In genomic region chr12:1795785-1796514, GRCh38 we compare ENCODE assay signal across 8 cellular contexts. TPM values are rescaled to one million over a fixed set of nuclear protein-coding genes. Genes with fewer than 3 reads are reported as not detected.
DNase-seq lines count a peak whose midpoint lies in the region; ATAC-seq and TF ChIP-seq lines count a peak whose summit lies in the region.

No MANE protein-coding gene starts in this region.

- peak; percentile 80 to 84 for TF ChIP-seq RAD21 in liver (IDR thresholded peaks at IDR 0.05)

- no peaks in the 10 kb centered on the region for H3K27me3 Mint-ChIP-seq in activated CD4-positive, alpha-beta T cell treated with anti-CD3 and anti-CD28 coated beads, Interleukin-2, amount 10 ng/mL, durations not matched to agents 7 days and 5 days

- H3K27ac ChIP-seq in BLaER1: peak overlapping the region; percentile 97
- H3K27ac ChIP-seq in liver (ENCODE audit: low read depth in 1 of 2, low read length in 2 of 2): peak overlapping the region; percentile 79 to 86

- H3K27me3 ChIP-seq in BLaER1 (no peaks in the 10 kb centered on the region), liver (ENCODE audit: control insufficient read depth in 4 of 4, insufficient read depth in 4 of 4, low read length in 3 of 4) (no peaks in the 10 kb centered on the region)

- H3K4me3 ChIP-seq in BLaER1 (peak overlapping the region; percentile 71), liver (ENCODE audit: low read depth in 1 of 3, low read length in 3 of 3) (peak overlapping the region; percentile 60 to 85 (median 85))

- CTCF ChIA-PET in activated CD4-positive, alpha-beta T cell treated with anti-CD3 and anti-CD28 coated beads, Interleukin-2, amount 10 ng/mL, durations not matched to agents 7 days and 5 days (lab: Charles Lee): interaction anchor here (0.8 to 7.9 kb wide), 13 partner anchors 12 to 175 kb away, joined by 3 to 66 read pairs (median 3); no protein-coding TSS in a partner anchor

- peak overlapping the region; percentile 99 for H3K4me2 ChIP-seq in BLaER1

- H3K4me1 ChIP-seq in BLaER1 (peaks cover 98% of the 10 kb centered on the region), liver (ENCODE audit: control insufficient read depth in 4 of 4, insufficient read depth in 4 of 4, low read length in 3 of 4) (peaks cover 3 to 19% (median 11%) of the 10 kb centered on the region in 4 donors)

- H3K27ac Mint-ChIP-seq in activated CD4-positive, alpha-beta T cell treated with anti-CD3 and anti-CD28 coated beads, Interleukin-2, amount 10 ng/mL, durations not matched to agents 7 days and 5 days: peak overlapping the region; percentile 94

- peak; percentile 50 for DNase-seq in NCI-H510A (lab: John Stamatoyannopoulos, UW)
- peak; percentile 94 for DNase-seq in activated CD4-positive, alpha-beta T cell treated with anti-CD3 and anti-CD28 coated beads, Interleukin-2, amount 10 ng/mL, durations not matched to agents 7 days and 5 days
- peak; percentile 55 for DNase-seq in cortex of kidney (lab: John Stamatoyannopoulos, UW)
- peak; percentile 94 for DNase-seq in stimulated activated CD4-positive, alpha-beta T cell treated with anti-CD3 and anti-CD28 coated beads, Interleukin-4, amount 100 ng/mL, for 24 hours

- TF ChIP-seq CTCF in liver (IDR thresholded peaks at IDR 0.05; ENCODE audit: low read depth, low read length, missing input control): peak; percentile 99

- H3K9me3 Mint-ChIP-seq in activated CD4-positive, alpha-beta T cell treated with anti-CD3 and anti-CD28 coated beads, Interleukin-2, amount 10 ng/mL, durations not matched to agents 7 days and 5 days: no peaks in the 10 kb centered on the region

- POLR2A ChIA-PET in activated CD4-positive, alpha-beta T cell treated with anti-CD3 and anti-CD28 coated beads, Interleukin-2, amount 10 ng/mL, durations not matched to agents 7 days and 5 days (lab: Charles Lee): interaction anchor here (1.0 kb wide), 1 partner anchor 144 kb away, joined by 5 read pairs; no protein-coding TSS in a partner anchor

- peaks cover 43% of the 10 kb centered on the region for H3K36me3 ChIP-seq in BLaER1
- no peaks in the 10 kb centered on the region for H3K36me3 ChIP-seq in liver (ENCODE audit: control insufficient read depth in 4 of 4, insufficient read depth in 3 of 4, low read depth in 1 of 4, low read length in 3 of 4)

- H3K4me3 Mint-ChIP-seq in activated CD4-positive, alpha-beta T cell treated with anti-CD3 and anti-CD28 coated beads, Interleukin-2, amount 10 ng/mL, durations not matched to agents 7 days and 5 days: peak overlapping the region; percentile 85

- 4% methylated on average over 45 of the region's 45 CpGs for WGBS in liver

- H3K4me1 Mint-ChIP-seq in activated CD4-positive, alpha-beta T cell treated with anti-CD3 and anti-CD28 coated beads, Interleukin-2, amount 10 ng/mL, durations not matched to agents 7 days and 5 days: peaks cover 26% of the 10 kb centered on the region

- no peaks in the 10 kb centered on the region for H3K36me3 Mint-ChIP-seq in activated CD4-positive, alpha-beta T cell treated with anti-CD3 and anti-CD28 coated beads, Interleukin-2, amount 10 ng/mL, durations not matched to agents 7 days and 5 days (ENCODE audit: low read depth)

- H4K20me1 ChIP-seq in BLaER1: peaks cover 8% of the 10 kb centered on the region

- H3K9me3 ChIP-seq in BLaER1 (no peaks in the 10 kb centered on the region), liver (ENCODE audit: control insufficient read depth in 4 of 4, low read length in 3 of 4) (no peaks in the 10 kb centered on the region)

- ATAC-seq in GM19025 (IDR thresholded peaks at IDR 0.05; ENCODE audit: low read depth, unreplicated experiment): peak; percentile 92
- peak; percentile 75 for ATAC-seq in HG03196 (IDR thresholded peaks at IDR 0.05; ENCODE audit: unreplicated experiment)

- H3K9ac ChIP-seq in BLaER1: peak overlapping the region; percentile 88
- H3K9ac ChIP-seq in liver (ENCODE audit: low read depth in 1 of 2, low read length in 2 of 2): peak overlapping the region; percentile 53 to 83

TF ChIP-seq in liver, 16 proteins besides CTCF, POLR2A, EP300 and RAD21:
- TF ChIP-seq FOXA1 (IDR thresholded peaks at IDR 0.05): peak; percentile 8
- TF ChIP-seq MAX (IDR thresholded peaks at IDR 0.05): no peak
- no peak for TF ChIP-seq HNF4A (conservative IDR thresholded peaks at IDR 0.05)
- no peak for TF ChIP-seq HNF4G (IDR thresholded peaks at IDR 0.05)
- TF ChIP-seq TAF1 (conservative IDR thresholded peaks at IDR 0.05): no peak
- peak; percentile 30 for TF ChIP-seq YY1 (IDR thresholded peaks at IDR 0.05)
- no peak for TF ChIP-seq FOXA2 (IDR thresholded peaks at IDR 0.05)
- TF ChIP-seq NR2F2 (IDR thresholded peaks at IDR 0.05): no peak
- TF ChIP-seq RXRA (IDR thresholded peaks at IDR 0.05): no peak
- no peak for TF ChIP-seq ATF3 (IDR thresholded peaks at IDR 0.05)
- peak in 1 of 2 donors; percentile 15 for TF ChIP-seq JUND (IDR thresholded peaks at IDR 0.05)
- TF ChIP-seq REST (IDR thresholded peaks at IDR 0.05): peak; percentile 72
- TF ChIP-seq SP1 (IDR thresholded peaks at IDR 0.05): peak; percentile 33
- TF ChIP-seq EGR1 (IDR thresholded peaks at IDR 0.05; ENCODE audit: low read depth in 2 of 2): no peak

RNA-seq across cellular contexts. Expression of gene LRTM2, which starts 24.4 kb away (rescaled TPM):
- total RNA-seq in activated CD4-positive, alpha-beta T cell treated with anti-CD3 and anti-CD28 coated beads, Interleukin-2, amount 10 ng/mL, durations not matched to agents 7 days and 5 days: not detected
- total RNA-seq in liver: not detected
- polyA plus RNA-seq in liver: not detected

Comparison
In these comparisons a context has a peak if more than half of its experiments do, and no peak if none do; other contexts are left out.
1. Peak in every context shown above with its lines: DNase-seq, ATAC-seq, H3K4me3 ChIP-seq and H3K27ac ChIP-seq.